Comparison of ENCODE assay signal across 8 cellular contexts in the genomic region with DNA sequence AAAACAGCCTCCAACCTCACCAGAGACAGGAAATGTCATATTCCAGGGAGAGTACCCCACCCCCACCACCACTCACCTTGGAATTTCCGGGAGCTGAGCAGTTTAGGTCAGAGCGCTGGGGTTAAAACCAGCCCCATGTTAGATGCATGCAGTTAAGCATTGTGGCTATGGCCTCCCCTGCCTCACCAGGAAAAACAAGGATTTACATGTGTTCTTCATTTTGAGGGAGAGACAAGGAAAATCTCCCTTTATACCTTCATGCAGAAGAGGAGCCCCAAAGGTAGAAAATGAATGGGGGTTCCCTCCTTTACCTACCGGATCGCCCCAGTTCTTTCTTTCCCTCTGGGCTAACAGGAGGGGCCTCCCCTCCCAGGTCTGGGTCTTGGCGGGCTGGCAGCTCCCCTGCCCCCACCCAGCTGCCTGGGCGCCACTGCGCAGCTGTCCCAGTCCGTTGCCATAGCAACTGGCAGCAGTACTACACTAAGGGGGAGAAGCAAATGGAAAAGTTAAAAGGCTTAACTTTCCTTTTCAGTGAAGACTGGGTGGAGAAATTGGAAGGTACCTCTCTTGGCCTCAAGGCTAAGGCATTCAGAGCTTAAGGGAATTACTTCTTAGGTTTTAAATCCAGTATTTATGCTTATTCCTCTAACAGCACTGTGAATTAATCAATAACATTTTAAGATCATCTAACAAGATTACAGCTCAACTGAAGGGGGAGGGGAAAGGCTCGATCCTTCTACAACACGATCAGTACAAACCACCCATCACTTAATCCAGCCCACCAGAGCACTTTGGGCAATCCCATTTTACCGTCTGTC. TPM values are rescaled to one million over a fixed set of nuclear protein-coding genes. Genes with fewer than 3 reads are reported as not detected.
DNase-seq lines count a peak whose midpoint lies in the region; ATAC-seq and TF ChIP-seq lines count a peak whose summit lies in the region.

No MANE protein-coding gene starts in this region.

- 18% methylated on average over 7 of the region's 11 CpGs for WGBS in right lobe of liver (ENCODE audit: insufficient coverage, low coverage, low lambda C conversion rate, missing lambda C conversion rate)

- no peaks in the 10 kb centered on the region for H3K9me3 ChIP-seq in right lobe of liver

- peaks cover 0 to 13% (median 6%) of the 10 kb centered on the region in 4 donors for H3K36me3 ChIP-seq in right lobe of liver

- ATAC-seq in HG02981 (IDR thresholded peaks at IDR 0.05; ENCODE audit: unreplicated experiment) (peak; percentile 88), right lobe of liver (peak; percentile 94 to 96 (median 95)), HG03439 (IDR thresholded peaks at IDR 0.05; ENCODE audit: unreplicated experiment) (no peak)

- H3K4me1 ChIP-seq in right lobe of liver, result peaks cover 0 to 27% (median 4%) of the 10 kb centered on the region in 4 donors

- H3K27me3 ChIP-seq in right lobe of liver, result no peaks in the 10 kb centered on the region

- no peak for TF ChIP-seq POLR2A in right lobe of liver (IDR thresholded peaks at IDR 0.05)

- H3K27ac ChIP-seq in right lobe of liver, result peak overlapping the region in 2 of 3 donors; percentile 2 to 9

- DNase-seq in GM12864 (ENCODE audit: low read depth) (peak; percentile 30), NCI-H2196 treated with DMSO at 0.1 percent for 48 hours (lab: John Stamatoyannopoulos, UW; ENCODE audit: unreplicated experiment) (peak; percentile 90), right lobe of liver (peak; percentile 73 to 76 (median 75))
- DNase-seq in activated CD4-positive, alpha-beta T cell treated with anti-CD3 and anti-CD28 coated beads, Interleukin-2, amount 50 U/mL, for 1 hour, result peak; percentile 27
- DNase-seq in effector CD8-positive, alpha-beta T cell (lab: John Stamatoyannopoulos, UW), result peak; percentile 48
- peak; percentile 60 for DNase-seq in stimulated activated CD8-positive, alpha-beta memory T cell treated with anti-CD3 and anti-CD28 coated beads, Interleukin-4, amount 100 ng/mL, for 48 hours

- intact Hi-C loops in right lobe of liver (cut with DNase I), result loop anchor here in 1 of 2 donors (10.0 kb wide), 1 partner anchor 105 kb away; a partner anchor contains a TSS

- H3K4me3 ChIP-seq in GM12864 (ENCODE audit: low read depth, low read length), result no peak overlapping the region; the same call in 1 of the 2 replicates
- H3K4me3 ChIP-seq in right lobe of liver, result peak overlapping the region; percentile 18 to 50 (median 44)

- TF ChIP-seq CTCF in GM12864 (IDR thresholded peaks at IDR 0.05; ENCODE audit: low read depth, low read length, missing control alignments) (no peak), right lobe of liver (IDR thresholded peaks at IDR 0.05) (no peak)

RNA-seq across cellular contexts. Expression of a gene that starts 20.5 kb away (rescaled TPM):
- total RNA-seq in right lobe of liver, result 10 to 100 TPM; 14.4 to 23.7 (median 20.1) TPM

RNA-seq across cellular contexts. Expression of a gene that starts 21.1 kb away (rescaled TPM):
- total RNA-seq in right lobe of liver, result 100 to 1,000 TPM in 5 of 6 experiments, 10 to 100 TPM in 1; 87.3 to 211 (median 161) TPM

RNA-seq across cellular contexts. Expression of a gene that starts 41.4 kb away (rescaled TPM):
- 1 to 10 TPM in 3 of 6 experiments, under 1 TPM in 3; 0.46 to 2.8 (median 0.99) TPM for total RNA-seq in right lobe of liver

Comparison
In these comparisons a context has a peak if more than half of its experiments do, and no peak if none do; other contexts are left out.
1. DNase-seq: peak in every context shown above with its lines; median percentile 90 in NCI-H2196 treated with DMSO at 0.1 percent for 48 hours; 75 in right lobe of liver; 60 in stimulated activated CD8-positive, alpha-beta memory T cell treated with anti-CD3 and anti-CD28 coated beads, Interleukin-4, amount 100 ng/mL, for 48 hours; 48 in effector CD8-positive, alpha-beta T cell; 30 in GM12864; 27 in activated CD4-positive, alpha-beta T cell treated with anti-CD3 and anti-CD28 coated beads, Interleukin-2, amount 50 U/mL, for 1 hour.